ENCODE assay signal across 25 cellular contexts in genomic region chr7:117362294-117362693, GRCh38. TPM values are rescaled to one million over a fixed set of nuclear protein-coding genes. Genes with fewer than 3 reads are reported as not detected.
DNase-seq lines count a peak whose midpoint lies in the region; ATAC-seq, FAIRE-seq and TF ChIP-seq lines count a peak whose summit lies in the region.
"Had no signal": no experiment of that assay in that cellular context is flagged by ENCODE, and none has a peak within 500 bp of the region (broad histone marks: within the 10 kb centered on the region; RNA-seq: fewer than 3 reads in every experiment).

No MANE protein-coding gene starts in this region.

- dilution Hi-C loops in IMR-90 (cut with HindIII; ENCODE audit: low sequenced_read_pairs, unreplicated experiment): no loop called here

- TF ChIP-seq RAD21 in IMR-90 (IDR thresholded peaks at IDR 0.05; ENCODE audit: low read length): no peak

- no peaks in the 10 kb centered on the region for H3K36me3 ChIP-seq in IMR-90 (ENCODE audit: control insufficient read depth, insufficient read depth, low read length)

- H3K4me3 ChIP-seq in GM12865 (ENCODE audit: low read depth, low read length) (no peak overlapping the region), IMR-90 (ENCODE audit: insufficient read depth, low read depth, low read length) (no peak overlapping the region)
- H3K4me3 ChIP-seq: A549 had no signal

- H2AK9ac ChIP-seq in IMR-90 (replicated peaks; ENCODE audit: low read depth, low read length, poor library complexity): no peak overlapping the region

- POLR2A ChIA-PET in IMR-90 (lab: Charles Lee; ENCODE audit: unreplicated experiment): no interaction called here

- H2BK120ac ChIP-seq in IMR-90 (ENCODE audit: low read depth, low read length): no peak overlapping the region

- H3K18ac ChIP-seq in IMR-90 (ENCODE audit: low read depth, low read length): peak overlapping the region; percentile 27; the same call in 1 of the 2 replicates

- no peak overlapping the region for H3K23ac ChIP-seq in IMR-90 (ENCODE audit: low read depth, low read length)

- BruUV-seq in IMR-90 (replicated peaks; lab: Mats Ljungman, UMichigan): no TSS peak

- H2BK20ac ChIP-seq in IMR-90 (ENCODE audit: low read depth, low read length): no peak overlapping the region

- TF ChIP-seq POLR2A in IMR-90 (IDR thresholded peaks at IDR 0.05; ENCODE audit: low read depth, low read length): no peak

- H4K20me1 ChIP-seq in IMR-90 (ENCODE audit: insufficient read depth, low read length): no peaks in the 10 kb centered on the region

- no peak overlapping the region for H2AK5ac ChIP-seq in IMR-90 (ENCODE audit: low read depth, low read length)

- no peak overlapping the region for H4K8ac ChIP-seq in IMR-90 (ENCODE audit: low read depth in 2 of 2, low read length in 2 of 2)

- no peak overlapping the region for H3K4me2 ChIP-seq in IMR-90 (ENCODE audit: low read depth, low read length)
- H3K4me2 ChIP-seq: A549 had no signal

- no peak overlapping the region for H2BK15ac ChIP-seq in IMR-90 (ENCODE audit: low read depth, low read length)

- H3K4me1 ChIP-seq in IMR-90 (ENCODE audit: control insufficient read depth, insufficient read depth, low read length): peaks cover 3% of the 10 kb centered on the region
- H3K4me1 ChIP-seq: A549, Caco-2 had no signal

- no peaks in the 10 kb centered on the region for H3K9me1 ChIP-seq in IMR-90 (ENCODE audit: insufficient read depth, low read length)

- H3K14ac ChIP-seq in IMR-90 (replicated peaks; ENCODE audit: low read depth, low read length): no peak overlapping the region

- ATAC-seq in GM19035 (IDR thresholded peaks at IDR 0.05; ENCODE audit: unreplicated experiment): peak; percentile 51
- peak; percentile 67 for ATAC-seq in GM21786 (IDR thresholded peaks at IDR 0.05; ENCODE audit: unreplicated experiment)
- no peak for ATAC-seq in IMR-90 (ENCODE audit: low read depth)
- ATAC-seq in HG02938 (IDR thresholded peaks at IDR 0.05; ENCODE audit: unreplicated experiment): no peak
- ATAC-seq in HG03521 (IDR thresholded peaks at IDR 0.05; ENCODE audit: unreplicated experiment): no peak
- ATAC-seq: A549, SK-N-SH treated with all-trans-retinoic acid at 6 μM for 48 hours, T-cell had no signal

- H4K91ac ChIP-seq in IMR-90 (ENCODE audit: insufficient read depth, low read depth, low read length): no peak overlapping the region

- no peak overlapping the region for H4K5ac ChIP-seq in IMR-90 (ENCODE audit: low read depth, low read length)

- no peak overlapping the region for H2AFZ ChIP-seq in IMR-90 (replicated peaks; ENCODE audit: low read length, poor library complexity)

- in situ Hi-C loops in IMR-90 (cut with MboI; ENCODE audit: low sequenced_read_pairs): no loop called here

- no peaks in the 10 kb centered on the region for H3K79me1 ChIP-seq in IMR-90 (ENCODE audit: low read depth in 1 of 2, low read length in 2 of 2)

- H3K4ac ChIP-seq in IMR-90 (ENCODE audit: low read depth, low read length): no peak overlapping the region

- FAIRE-seq in urothelium cell line (lab: Jason Lieb, UNC): no peak
- FAIRE-seq: GM18507 had no signal

- H3K56ac ChIP-seq in IMR-90 (ENCODE audit: extremely low read depth, insufficient read depth, low read length): no peak overlapping the region

- TF ChIP-seq CTCF in GM12865 (IDR thresholded peaks at IDR 0.05; ENCODE audit: insufficient read depth, low read depth, low read length, missing control alignments): no peak
- no peak for TF ChIP-seq CTCF in IMR-90 (conservative IDR thresholded peaks at IDR 0.05; ENCODE audit: low read depth, low read length)

- CTCF ChIA-PET in IMR-90 (lab: Yijun Ruan, JAX): no interaction called here

- no peak overlapping the region for H2BK5ac ChIP-seq in IMR-90 (ENCODE audit: low read depth, low read length, poor library complexity, severe bottlenecking)

- H3K9ac ChIP-seq in IMR-90 (ENCODE audit: low read depth, low read length): no peak overlapping the region

- intact Hi-C loops in IMR-90 (cut with micrococcal nuclease): loop anchor here (5.0 kb wide), 1 partner anchor 40 kb away; the partner anchor contains the start of gene WNT2

- H3K27me3 ChIP-seq in IMR-90 (ENCODE audit: control insufficient read depth, insufficient read depth, low read length): no peaks in the 10 kb centered on the region

- no peaks in the 10 kb centered on the region for H3K9me3 ChIP-seq in IMR-90 (ENCODE audit: control insufficient read depth, insufficient read depth, low read length)
- H3K9me3 ChIP-seq: A549, Caco-2 had no signal

- H3K27ac ChIP-seq in IMR-90 (ENCODE audit: insufficient read depth, low read length): no peak overlapping the region
- H3K27ac ChIP-seq: A549 had no signal

- DNase-seq in GM12865 (ENCODE audit: low read depth): peak; percentile 29
- DNase-seq in IMR-90: no peak
- no peak for DNase-seq in NCI-H2196 treated with DMSO at 0.1 percent for 48 hours (lab: John Stamatoyannopoulos, UW; ENCODE audit: unreplicated experiment)
- no peak for DNase-seq in urothelium cell line (ENCODE audit: low spot score)
- DNase-seq: Caco-2; CD4-positive, alpha-beta T cell; H7; HFFc6; NCI-H1092; NCI-H1436 treated with DMSO at 0.1 percent for 48 hours; NCI-H2029; NCI-H69; NK-92 treated with Interleukin-12 subunit alpha and Interleukin-12 subunit beta, amount 100 ng/mL, for 24 hours; RPMI8226; SHP77 treated with DMSO at 0.1 percent for 48 hours; T-cell had no signal

TF ChIP-seq in IMR-90, 13 proteins besides CTCF, POLR2A, EP300 and RAD21:
- TF ChIP-seq BHLHE40 (IDR thresholded peaks at IDR 0.05; ENCODE audit: low read depth, low read length) (no peak), MAZ (IDR thresholded peaks at IDR 0.05; ENCODE audit: borderline replicate concordance, low read depth, low read length) (no peak), SMC3 (IDR thresholded peaks at IDR 0.05; ENCODE audit: low read depth, low read length) (no peak), CEBPB (IDR thresholded peaks at IDR 0.05; ENCODE audit: low read depth, low read length) (no peak), MXI1 (IDR thresholded peaks at IDR 0.05; ENCODE audit: borderline replicate concordance, low read depth, low read length) (no peak)
- TF ChIP-seq, protein P1, sequence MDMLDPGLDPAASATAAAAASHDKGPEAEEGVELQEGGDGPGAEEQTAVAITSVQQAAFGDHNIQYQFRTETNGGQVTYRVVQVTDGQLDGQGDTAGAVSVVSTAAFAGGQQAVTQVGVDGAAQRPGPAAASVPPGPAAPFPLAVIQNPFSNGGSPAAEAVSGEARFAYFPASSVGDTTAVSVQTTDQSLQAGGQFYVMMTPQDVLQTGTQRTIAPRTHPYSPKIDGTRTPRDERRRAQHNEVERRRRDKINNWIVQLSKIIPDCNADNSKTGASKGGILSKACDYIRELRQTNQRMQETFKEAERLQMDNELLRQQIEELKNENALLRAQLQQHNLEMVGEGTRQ (IDR thresholded peaks at IDR 0.05; ENCODE audit: low read depth, low read length): no peak
TF ChIP-seq in IMR-90: peak in this region for 0.

RNA-seq across cellular contexts. Expression of gene WNT2, which starts 39.4 kb away (rescaled TPM):
- total RNA-seq in IMR-90 (2012; rRNA removed): 1.4 and 1.8 TPM in 2 replicates
- 1.5 and 1.9 TPM in 2 replicates for polyA plus RNA-seq in IMR-90 (2012; rRNA removed)
- 1.6 and 2.5 TPM in 2 replicates for polyA plus RNA-seq in IMR-90 (2012; cell fraction: cytosol; rRNA removed)
- 0.81 and 1.7 TPM in 2 replicates for polyA plus RNA-seq in IMR-90 (2012; cell fraction: nucleus; rRNA removed; ENCODE audit: low replicate concordance)
- total RNA-seq: Caco-2; CD4-positive, alpha-beta T cell; H7; HFFc6; HT-29; MCF 10A; T-cell had no signal
- polyA plus RNA-seq: A549 had no signal

Comparison
In these comparisons a context has a peak if more than half of its experiments do, and no peak if none do; other contexts are left out.
1. ATAC-seq: peak in GM19035 (single experiment) and GM21786 (single experiment); none in IMR-90 (single experiment), HG02938 (single experiment) and HG03521 (single experiment).